Comparison of ENCODE assay signal across 9 cellular contexts in the genomic region with DNA sequence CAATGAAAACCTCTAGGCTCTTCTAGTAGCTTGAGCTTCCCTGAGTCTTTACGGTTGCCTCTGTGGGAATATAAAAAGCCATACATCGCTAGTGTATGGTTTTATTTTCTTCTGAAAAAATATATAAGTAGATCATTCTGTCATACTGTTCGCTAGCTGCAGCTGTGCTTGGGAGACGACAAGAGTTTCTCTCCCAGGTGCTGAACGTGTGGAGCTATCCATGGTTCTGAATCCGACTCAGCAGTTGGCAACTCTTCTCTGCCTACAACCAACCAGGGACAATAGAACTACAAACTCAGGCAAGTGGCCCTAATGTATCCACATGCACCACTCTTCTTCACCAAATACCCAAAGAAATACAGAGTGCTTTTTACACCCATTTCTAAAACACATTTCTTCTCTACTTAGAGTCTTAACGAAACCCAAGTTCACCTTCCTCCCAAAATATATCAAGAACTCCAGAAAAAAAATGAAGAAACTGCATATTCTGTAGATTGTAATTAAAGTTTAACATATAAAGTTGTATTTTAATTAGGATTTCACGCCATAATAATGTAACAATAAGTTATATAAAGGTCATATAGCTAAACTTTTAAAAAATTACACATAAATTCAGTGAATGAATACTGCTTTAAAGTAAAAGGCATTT. TPM values are rescaled to one million over a fixed set of nuclear protein-coding genes. Genes with fewer than 3 reads are reported as not detected.
A peak's percentile ranks its signal among the peaks of the same experiment; 100 is the strongest.
DNase-seq lines count a peak whose midpoint lies in the region; ATAC-seq, FAIRE-seq and TF ChIP-seq lines count a peak whose summit lies in the region.
"Had no signal": no experiment of that assay in that cellular context is flagged by ENCODE, and none has a peak within 500 bp of the region (broad histone marks: within the 10 kb centered on the region; RNA-seq: fewer than 3 reads in every experiment).

No MANE protein-coding gene starts in this region.

- in situ Hi-C loops in G401 (cut with HindIII; ENCODE audit: low sequenced_read_pairs), result no loop called here

- FAIRE-seq in D721Med (lab: Jason Lieb, UNC), result no peak
- FAIRE-seq: islet of Langerhans had no signal

- no peak for TF ChIP-seq CTCF in type B pancreatic cell (conservative IDR thresholded peaks at IDR 0.05)
- no peak for TF ChIP-seq CTCF in D721Med (IDR thresholded peaks at IDR 0.05; ENCODE audit: insufficient read depth, missing control alignments)

- no peak overlapping the region for H3K27ac Mint-ChIP-seq in type B pancreatic cell

- H3K4me1 Mint-ChIP-seq in type B pancreatic cell (ENCODE audit: unreplicated experiment), result peaks cover 11% of the 10 kb centered on the region

- peak overlapping the region; percentile 89 for H3K4me3 Mint-ChIP-seq in type B pancreatic cell

- ATAC-seq in GM21529 (IDR thresholded peaks at IDR 0.05; ENCODE audit: unreplicated experiment) (peak; percentile 60), GM19397 (IDR thresholded peaks at IDR 0.05; ENCODE audit: unreplicated experiment) (no peak)

- no peaks in the 10 kb centered on the region for H3K9me3 Mint-ChIP-seq in type B pancreatic cell

- no peaks in the 10 kb centered on the region for H3K36me3 Mint-ChIP-seq in type B pancreatic cell

- peaks cover 44% of the 10 kb centered on the region for H3K27me3 Mint-ChIP-seq in type B pancreatic cell

- DNase-seq in G401 (ENCODE audit: low spot score), result peak; percentile 38
- peak; percentile 66 for DNase-seq in LoVo (ENCODE audit: low spot score)
- peak; percentile 20 for DNase-seq in amniotic stem cell (lab: John Stamatoyannopoulos, UW)
- peak; percentile 67 for DNase-seq in inferior parietal cortex (ENCODE audit: extremely low spot score)
- peak; percentile 78 for DNase-seq in type B pancreatic cell (ENCODE audit: extremely low spot score, unreplicated experiment)
- no peak for DNase-seq in D721Med (ENCODE audit: insufficient read length, low spot score)

RNA-seq across cellular contexts. Expression of a gene that starts 2.2 kb away (rescaled TPM):
- 0.07 TPM in 1 of 2 replicates, not detected in the other for total RNA-seq in G401 (2014; rRNA removed; shearing (Covaris generic))
- total RNA-seq in type B pancreatic cell (ENCODE audit: low replicate concordance), result 6.3 and 9.9 TPM in 2 replicates
